Comparison of ENCODE assay signal across 12 cellular contexts in genomic region chr2:161981016-161981415, GRCh38.
"Had no signal": no experiment of that assay in that cellular context is flagged by ENCODE, and none has a peak within 500 bp of the region (broad histone marks: within the 10 kb centered on the region; RNA-seq: fewer than 3 reads in every experiment).

No MANE protein-coding gene starts in this region.

- H3K27ac Mint-ChIP-seq: activated B cell treated with CpG ODN at 0.5 μM for 24 hours; activated naive CD4-positive, alpha-beta T cell treated with anti-CD3 and anti-CD28 coated beads, Interleukin-2, amount 10 ng/mL, durations not matched to agents 7 days and 5 days; stimulated activated memory B cell treated with anti-CD40 and anti-IgM and Interleukin-4, amounts not matched to agents 10 μg/mL and 1 μg/mL and 100 μg/mL, for 72 hours had no signal

- H3K27me3 Mint-ChIP-seq: activated CD4-positive, alpha-beta T cell treated with anti-CD3 and anti-CD28 coated beads, Interleukin-2, amount 10 ng/mL, durations not matched to agents 7 days and 5 days; activated naive CD4-positive, alpha-beta T cell treated with anti-CD3 and anti-CD28 coated beads, Interleukin-2, amount 10 ng/mL, durations not matched to agents 7 days and 5 days had no signal

- FAIRE-seq: endometrium, TTC549 had no signal

- H3K79me2 ChIP-seq: hepatocyte, parathyroid adenoma had no signal

- H3K36me3 ChIP-seq: neutrophil had no signal

- H3K4me3 ChIP-seq: hepatocyte had no signal

- H3K4me1 ChIP-seq: parathyroid adenoma had no signal

- H3K27me3 ChIP-seq: hepatocyte had no signal

- H3K4me1 Mint-ChIP-seq: activated B cell treated with CpG ODN at 0.5 μM for 24 hours; stimulated activated memory B cell treated with anti-CD40 and anti-IgM and Interleukin-4, amounts not matched to agents 10 μg/mL and 1 μg/mL and 100 μg/mL, for 72 hours had no signal

- H3K27ac ChIP-seq: hepatocyte, neutrophil, parathyroid adenoma had no signal

- H3K4me3 Mint-ChIP-seq: activated B cell treated with CpG ODN at 0.5 μM for 24 hours; activated CD4-positive, alpha-beta T cell treated with anti-CD3 and anti-CD28 coated beads, Interleukin-2, amount 10 ng/mL, durations not matched to agents 7 days and 5 days; activated naive CD4-positive, alpha-beta T cell treated with anti-CD3 and anti-CD28 coated beads, Interleukin-2, amount 10 ng/mL, durations not matched to agents 7 days and 5 days; naive thymus-derived CD4-positive, alpha-beta T cell; stimulated activated memory B cell treated with anti-CD40 and anti-IgM and Interleukin-4, amounts not matched to agents 10 μg/mL and 1 μg/mL and 100 μg/mL, for 72 hours had no signal

- H3K9me3 Mint-ChIP-seq: activated B cell treated with CpG ODN at 0.5 μM for 24 hours; stimulated activated memory B cell treated with anti-CD40 and anti-IgM and Interleukin-4, amounts not matched to agents 10 μg/mL and 1 μg/mL and 100 μg/mL, for 72 hours had no signal

- H3K9me3 ChIP-seq: neutrophil had no signal

- H3K4me2 ChIP-seq: hepatocyte had no signal

- ATAC-seq: naive thymus-derived CD4-positive, alpha-beta T cell; stimulated activated memory B cell treated with anti-CD40 and anti-IgM and Interleukin-4, amounts not matched to agents 10 μg/mL and 1 μg/mL and 100 μg/mL, for 72 hours had no signal

- DNase-seq: activated B cell treated with CpG ODN at 0.5 μM for 24 hours; activated CD4-positive, alpha-beta T cell treated with anti-CD3 and anti-CD28 coated beads, Interleukin-2, amount 10 ng/mL, durations not matched to agents 7 days and 5 days; activated naive CD4-positive, alpha-beta T cell treated with anti-CD3 and anti-CD28 coated beads, Interleukin-2, amount 10 ng/mL, durations not matched to agents 7 days and 5 days; islet precursor cell; naive thymus-derived CD4-positive, alpha-beta T cell; trophoblast cell had no signal

- H3K9ac ChIP-seq: parathyroid adenoma had no signal

- H3K36me3 Mint-ChIP-seq: stimulated activated memory B cell treated with anti-CD40 and anti-IgM and Interleukin-4, amounts not matched to agents 10 μg/mL and 1 μg/mL and 100 μg/mL, for 72 hours had no signal

- H2AFZ ChIP-seq: hepatocyte, parathyroid adenoma had no signal
